14 cellular contexts compared by ENCODE assay signal in genomic region chr3:37766797-37767776, GRCh38.
DNase-seq lines count a peak whose midpoint lies in the region; ATAC-seq, FAIRE-seq and TF ChIP-seq lines count a peak whose summit lies in the region.
"Had no signal": no experiment of that assay in that cellular context is flagged by ENCODE, and none has a peak within 500 bp of the region (broad histone marks: within the 10 kb centered on the region; RNA-seq: fewer than 3 reads in every experiment).

No MANE protein-coding gene starts in this region.

- H3K4me3 ChIP-seq in AG10803 (ENCODE audit: low read length) (no peak overlapping the region), esophagus squamous epithelium (no peak overlapping the region), pancreas (no peak overlapping the region)
- H3K4me3 ChIP-seq: BLaER1, colonic mucosa, skin epidermis had no signal

- H3K27me3 ChIP-seq in esophagus squamous epithelium = no peaks in the 10 kb centered on the region
- no peaks in the 10 kb centered on the region for H3K27me3 ChIP-seq in pancreas
- H3K27me3 ChIP-seq in foreskin keratinocyte = peaks cover 32% of the 10 kb centered on the region
- H3K27me3 ChIP-seq: BLaER1, colonic mucosa had no signal

- H3K9me3 ChIP-seq in esophagus squamous epithelium = no peaks in the 10 kb centered on the region
- no peaks in the 10 kb centered on the region for H3K9me3 ChIP-seq in pancreas
- H3K9me3 ChIP-seq: BLaER1, colonic mucosa had no signal

- peak; percentile 9 for DNase-seq in AG10803 (ENCODE audit: low read depth)
- no peak for DNase-seq in esophagus squamous epithelium (lab: John Stamatoyannopoulos, UW)
- peak in 1 of 6 donors; percentile 45 for DNase-seq in pancreas
- no peak for DNase-seq in NCI-H2227 (lab: John Stamatoyannopoulos, UW; ENCODE audit: unreplicated experiment)
- DNase-seq in SW 1271 (lab: John Stamatoyannopoulos, UW) = no peak
- DNase-seq in NK-92 treated with Interleukin-12 subunit alpha and Interleukin-12 subunit beta, amount 100 ng/mL, for 24 hours (lab: John Stamatoyannopoulos, UW) = no peak
- DNase-seq in foreskin keratinocyte = no peak
- DNase-seq: activated CD8-positive, alpha-beta T cell treated with anti-CD3 and anti-CD28 coated beads for 36 hours; anterior cingulate cortex; colonic mucosa had no signal

- WGBS in esophagus squamous epithelium, 2 donors = 70 to 73% methylated on average over 6 to 8 of the region's 9 CpGs
- 36 to 38% methylated on average over 9 of the region's 9 CpGs for WGBS in pancreas, 2 donors

- TF ChIP-seq POLR2A in esophagus squamous epithelium (IDR thresholded peaks at IDR 0.05) = no peak

- H3K4me1 ChIP-seq in esophagus squamous epithelium (peaks cover 6 to 70% (median 14%) of the 10 kb centered on the region in 3 donors), pancreas (peaks cover 27 to 54% (median 44%) of the 10 kb centered on the region in 3 donors), foreskin keratinocyte (no peaks in the 10 kb centered on the region)
- H3K4me1 ChIP-seq: BLaER1, colonic mucosa had no signal

- H3K36me3 ChIP-seq in esophagus squamous epithelium = no peaks in the 10 kb centered on the region
- H3K36me3 ChIP-seq in pancreas = no peaks in the 10 kb centered on the region
- H3K36me3 ChIP-seq: BLaER1, colonic mucosa had no signal

- intact Hi-C loops in esophagus squamous epithelium (cut with DNase I) (no loop called here), pancreas (cut with DNase I) (no loop called here)

- ATAC-seq in GM18867 (IDR thresholded peaks at IDR 0.05; ENCODE audit: unreplicated experiment) (peak; percentile 47), pancreas (peak in 3 of 4 donors; percentile 38 to 62 (median 55)), foreskin keratinocyte (no peak)
- ATAC-seq: activated CD8-positive, alpha-beta T cell treated with anti-CD3 and anti-CD28 coated beads for 36 hours; left lobe of liver had no signal

- TF ChIP-seq CTCF in AG10803 (conservative IDR thresholded peaks at IDR 0.05; ENCODE audit: low read length) (no peak), esophagus squamous epithelium (IDR thresholded peaks at IDR 0.05) (no peak), pancreas (IDR thresholded peaks at IDR 0.05) (no peak), foreskin keratinocyte (conservative IDR thresholded peaks at IDR 0.05) (no peak)

- H3K27ac ChIP-seq in esophagus squamous epithelium = peak overlapping the region in 3 of 4 donors; percentile 43 to 81 (median 80)
- peak overlapping the region; percentile 49 to 90 (median 84) for H3K27ac ChIP-seq in pancreas
- no peak overlapping the region for H3K27ac ChIP-seq in foreskin keratinocyte
- H3K27ac ChIP-seq: BLaER1, colonic mucosa had no signal

- no peak for FAIRE-seq in pancreas (lab: Jason Lieb, UNC)
